ENCODE assay signal across 16 cellular contexts in the genomic region with DNA sequence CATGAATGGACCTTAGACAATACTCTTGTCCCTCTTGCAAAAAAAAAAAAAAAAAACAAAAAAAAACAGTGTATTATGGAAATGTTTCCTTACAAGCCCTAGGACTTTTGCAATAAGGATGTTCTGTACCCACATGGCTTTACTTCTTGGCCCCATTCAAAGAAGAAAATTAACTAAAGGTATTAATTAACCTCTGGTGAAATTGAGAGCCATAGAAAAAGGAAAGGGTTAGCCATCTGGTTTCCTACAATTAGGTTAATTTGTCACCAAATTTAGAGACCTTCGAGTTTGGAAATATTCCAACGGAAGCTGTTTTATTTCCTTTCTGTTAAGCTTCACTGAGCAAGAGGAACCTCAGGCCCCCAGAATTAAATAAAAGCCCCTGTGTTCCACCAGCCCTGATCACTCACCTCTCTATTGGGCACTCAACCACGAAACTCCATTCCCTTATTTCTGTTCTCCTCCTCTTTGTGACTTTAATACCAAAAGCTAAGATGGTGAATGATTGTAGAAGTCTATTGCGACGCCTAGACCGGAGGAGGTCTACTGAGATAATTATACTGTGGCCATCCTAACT. TPM values are rescaled to one million over a fixed set of nuclear protein-coding genes. Genes with fewer than 3 reads are reported as not detected.
"Had no signal": no experiment of that assay in that cellular context is flagged by ENCODE, and none has a peak within 500 bp of the region (broad histone marks: within the 10 kb centered on the region; RNA-seq: fewer than 3 reads in every experiment).

No MANE protein-coding gene starts in this region.

RNA-seq across cellular contexts. Expression of a gene that starts 22.2 kb away (rescaled TPM):
- total RNA-seq: activated B cell treated with CpG ODN at 0.5 μM for 24 hours; activated CD4-positive, alpha-beta memory T cell treated with anti-CD3 and anti-CD28 coated beads for 36 hours; activated naive CD4-positive, alpha-beta T cell treated with anti-CD3 and anti-CD28 coated beads for 36 hours; activated naive CD4-positive, alpha-beta T cell treated with anti-CD3 and anti-CD28 coated beads, Interleukin-2, amount 50 U/mL, for 72 hours; activated T-cell treated with anti-CD3 and anti-CD28 coated beads, Interleukin-2, amount 50 U/mL, for 4 hours; activated T-helper 1 cell treated with anti-CD3 and anti-CD28 coated beads, Interleukin-12 subunit alpha, Interleukin-12 subunit beta, Interleukin-2, Interleukin-4 antibody, amounts not matched to agents 30 ng/mL and 10 ng/mL and 1 ng/mL, durations not matched to agents 14 hours and 24 hours and 36 hours; adrenal gland; astrocyte; body of pancreas; breast epithelium; cardiac septum; M059J; OCI-LY7; PC-9; Right ventricle myocardium inferior; SK-MEL-5 had no signal

RNA-seq across cellular contexts. Expression of a gene that starts 59.0 kb away (rescaled TPM):
- total RNA-seq: activated B cell treated with CpG ODN at 0.5 μM for 24 hours; activated CD4-positive, alpha-beta memory T cell treated with anti-CD3 and anti-CD28 coated beads for 36 hours; activated naive CD4-positive, alpha-beta T cell treated with anti-CD3 and anti-CD28 coated beads for 36 hours; activated naive CD4-positive, alpha-beta T cell treated with anti-CD3 and anti-CD28 coated beads, Interleukin-2, amount 50 U/mL, for 72 hours; activated T-cell treated with anti-CD3 and anti-CD28 coated beads, Interleukin-2, amount 50 U/mL, for 4 hours; activated T-helper 1 cell treated with anti-CD3 and anti-CD28 coated beads, Interleukin-12 subunit alpha, Interleukin-12 subunit beta, Interleukin-2, Interleukin-4 antibody, amounts not matched to agents 30 ng/mL and 10 ng/mL and 1 ng/mL, durations not matched to agents 14 hours and 24 hours and 36 hours; adrenal gland; astrocyte; body of pancreas; breast epithelium; cardiac septum; M059J; OCI-LY7; PC-9; Right ventricle myocardium inferior; SK-MEL-5 had no signal
